8 cellular contexts compared by ENCODE assay signal in the genomic region with DNA sequence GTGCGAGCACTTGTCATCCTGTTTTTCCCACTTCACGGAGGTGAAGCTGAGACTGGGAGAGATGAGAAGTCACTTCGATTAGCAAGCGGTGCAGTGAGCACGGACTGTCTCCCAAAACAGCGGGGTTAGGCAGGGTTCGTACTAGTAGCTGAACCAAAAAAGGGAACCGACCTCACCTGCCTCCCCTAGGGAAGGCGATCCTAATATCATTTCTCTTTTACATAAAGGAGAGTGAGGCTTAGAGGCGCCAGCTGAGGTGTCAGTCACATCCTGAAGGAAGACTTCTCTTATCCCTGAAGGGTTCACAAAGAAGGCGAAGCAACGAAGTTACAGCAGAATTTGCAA. TPM values are rescaled to one million over a fixed set of nuclear protein-coding genes. Genes with fewer than 3 reads are reported as not detected.
A peak's percentile ranks its signal among the peaks of the same experiment; 100 is the strongest.
DNase-seq lines count a peak whose midpoint lies in the region; ATAC-seq and TF ChIP-seq lines count a peak whose summit lies in the region.

No MANE protein-coding gene starts in this region.

- TF ChIP-seq CTCF in left ventricle myocardium inferior (IDR thresholded peaks at IDR 0.05; ENCODE audit: borderline replicate concordance) (no peak), Loucy (conservative IDR thresholded peaks at IDR 0.05; ENCODE audit: low read length) (no peak), endodermal cell (conservative IDR thresholded peaks at IDR 0.05) (no peak), prostate gland (IDR thresholded peaks at IDR 0.05) (no peak), omental fat pad (IDR thresholded peaks at IDR 0.05) (no peak)

- peak overlapping the region; percentile 72 for H3K4me2 ChIP-seq in Loucy (ENCODE audit: low read depth, low read length, poor library complexity, severe bottlenecking)

- 20 to 25% methylated on average over 8 to 12 of the region's 12 CpGs for WGBS in endodermal cell (ENCODE audit: insufficient coverage in 1 of 2, insufficient read length in 1 of 2), 2 experiments
- 43% methylated on average over 12 of the region's 12 CpGs for WGBS in prostate gland

- peaks cover 15% of the 10 kb centered on the region for H4K20me1 ChIP-seq in Loucy (ENCODE audit: insufficient read depth, low read length, poor library complexity, severe bottlenecking)

- peak overlapping the region; percentile 94 for H3K4me3 Mint-ChIP-seq in endodermal cell

- peaks cover 45% of the 10 kb centered on the region for H3K27me3 Mint-ChIP-seq in endodermal cell (ENCODE audit: insufficient read depth)

- H3K4me1 ChIP-seq in left ventricle myocardium inferior (peaks cover 61% of the 10 kb centered on the region), Loucy (ENCODE audit: insufficient read depth, low read length, poor library complexity, severe bottlenecking) (peaks cover 12% of the 10 kb centered on the region), endodermal cell (ENCODE audit: control insufficient read depth, insufficient read depth, low read length) (peaks cover 2% of the 10 kb centered on the region), prostate gland (replicated peaks) (peaks cover 4% of the 10 kb centered on the region)

- peak overlapping the region; percentile 97 for H3K4me3 ChIP-seq in left ventricle myocardium inferior
- peak overlapping the region; percentile 81 for H3K4me3 ChIP-seq in Loucy (ENCODE audit: low read length, poor library complexity, severe bottlenecking)
- peak overlapping the region; percentile 97 for H3K4me3 ChIP-seq in endodermal cell (ENCODE audit: low read length)
- peak overlapping the region; percentile 74 to 98 for H3K4me3 ChIP-seq in prostate gland

- peaks cover 33% of the 10 kb centered on the region for H3K79me2 ChIP-seq in Loucy (ENCODE audit: insufficient read depth, low read length)

- H3K27ac Mint-ChIP-seq in endodermal cell = peak overlapping the region; percentile 96

- intact Hi-C loops in left ventricle myocardium inferior (cut with micrococcal nuclease) (no loop called here), Right ventricle myocardium superior (cut with DNase I) (no loop called here), prostate gland (cut with DNase I) (no loop called here)

- peaks cover 7% of the 10 kb centered on the region for H3K4me1 Mint-ChIP-seq in endodermal cell

- H3K9ac ChIP-seq in Loucy (ENCODE audit: low read depth, low read length, poor library complexity, severe bottlenecking) = no peak overlapping the region
- peak overlapping the region; percentile 93 for H3K9ac ChIP-seq in endodermal cell (ENCODE audit: extremely low read depth, low read length, poor library complexity, severe bottlenecking)

- DNase-seq in left ventricle myocardium inferior = no peak
- DNase-seq in Right ventricle myocardium superior = no peak
- no peak for DNase-seq in endodermal cell
- no peak for DNase-seq in prostate gland (ENCODE audit: low spot score)
- DNase-seq in AG08396 (ENCODE audit: low spot score) = no peak
- DNase-seq in omental fat pad (ENCODE audit: low spot score) = no peak
- DNase-seq in Ammon's horn (ENCODE audit: low spot score) = no peak

- peaks cover 24% of the 10 kb centered on the region for H3K36me3 Mint-ChIP-seq in endodermal cell (ENCODE audit: low read depth)

- peak overlapping the region; percentile 85 for H3K27ac ChIP-seq in left ventricle myocardium inferior (replicated peaks)
- H3K27ac ChIP-seq in endodermal cell (ENCODE audit: low read depth, low read length) = no peak overlapping the region
- H3K27ac ChIP-seq in prostate gland = peak overlapping the region in 1 of 2 donors; percentile 81

- H3K27me3 ChIP-seq in left ventricle myocardium inferior (ENCODE audit: low read depth) (no peaks in the 10 kb centered on the region), Loucy (ENCODE audit: insufficient read depth, low read length, poor library complexity, severe bottlenecking) (no peaks in the 10 kb centered on the region), endodermal cell (ENCODE audit: control insufficient read depth, insufficient read depth, low read length, poor library complexity, severe bottlenecking) (peaks cover 43% of the 10 kb centered on the region), prostate gland (replicated peaks; ENCODE audit: insufficient read depth) (no peaks in the 10 kb centered on the region)

- no peak for TF ChIP-seq POLR2A in prostate gland (IDR thresholded peaks at IDR 0.05)

- H3K36me3 ChIP-seq in left ventricle myocardium inferior = peaks cover 26% of the 10 kb centered on the region
- no peaks in the 10 kb centered on the region for H3K36me3 ChIP-seq in Loucy (ENCODE audit: insufficient read depth, low read length)
- peaks cover 23% of the 10 kb centered on the region for H3K36me3 ChIP-seq in endodermal cell (ENCODE audit: control insufficient read depth, insufficient read depth, low read length)
- H3K36me3 ChIP-seq in prostate gland = no peaks in the 10 kb centered on the region

- H3K9me3 ChIP-seq in left ventricle myocardium inferior (replicated peaks) (no peaks in the 10 kb centered on the region), Loucy (ENCODE audit: insufficient read depth, low read depth, low read length) (no peaks in the 10 kb centered on the region), endodermal cell (ENCODE audit: control insufficient read depth, low read length) (no peaks in the 10 kb centered on the region), prostate gland (no peaks in the 10 kb centered on the region)

- ATAC-seq in Right ventricle myocardium superior (ENCODE audit: poor library complexity) (no peak), omental fat pad (ENCODE audit: low FRiP score) (no peak)

- H3K9me2 ChIP-seq in Loucy (replicated peaks; ENCODE audit: low read depth, low read length) = no peaks in the 10 kb centered on the region

- H3F3A ChIP-seq in Loucy (ENCODE audit: low read depth) = no peaks in the 10 kb centered on the region

- H2AFZ ChIP-seq in Loucy (ENCODE audit: low read length) = peak overlapping the region; percentile 57; the same call in 1 of the 2 replicates

- no peaks in the 10 kb centered on the region for H3K9me3 Mint-ChIP-seq in endodermal cell

RNA-seq across cellular contexts. Expression of gene KIAA1191, which starts 0.5 kb away (rescaled TPM):
- total RNA-seq in left ventricle myocardium inferior (91.6 TPM), Right ventricle myocardium superior (70.8 TPM), endodermal cell (100 to 1,000 TPM; 135 to 172 TPM), prostate gland (100 to 1,000 TPM; 107 to 119 TPM), omental fat pad (100 to 1,000 TPM in 1 of 4 donors, 10 to 100 TPM in 3; 77.0 to 103 (median 85.6) TPM)
- 137 TPM for polyA plus RNA-seq in endodermal cell (2013, experiment 1 of 2)
- 140 TPM for polyA plus RNA-seq in endodermal cell (2013, experiment 2 of 2)

RNA-seq across cellular contexts. Expression of gene ARL10, which starts 3.2 kb away (rescaled TPM):
- total RNA-seq in left ventricle myocardium inferior (6.0 TPM), Right ventricle myocardium superior (5.5 TPM), endodermal cell (10 to 100 TPM; 10.2 to 11.4 TPM), prostate gland (1 to 10 TPM; 2.4 to 8.2 TPM), omental fat pad (10 to 100 TPM in 1 of 4 donors, 1 to 10 TPM in 3; 4.2 to 12.1 (median 6.7) TPM)
- polyA plus RNA-seq in endodermal cell (2013, experiment 1 of 2) = 12.2 TPM
- 12.5 TPM for polyA plus RNA-seq in endodermal cell (2013, experiment 2 of 2)

RNA-seq across cellular contexts. Expression of gene NOP16, which starts 26.3 kb away (rescaled TPM):
- total RNA-seq in left ventricle myocardium inferior (19.1 TPM), Right ventricle myocardium superior (18.7 TPM), endodermal cell (10 to 100 TPM; 18.6 to 31.3 TPM), prostate gland (10 to 100 TPM; 10.8 to 11.6 TPM), omental fat pad (10 to 100 TPM in 3 of 4 donors, 1 to 10 TPM in 1; 6.1 to 84.7 (median 24.3) TPM)
- 19.3 TPM for polyA plus RNA-seq in endodermal cell (2013, experiment 1 of 2)
- 19.2 TPM for polyA plus RNA-seq in endodermal cell (2013, experiment 2 of 2)

RNA-seq across cellular contexts. Expression of gene HIGD2A, which starts 26.5 kb away (rescaled TPM):
- total RNA-seq in left ventricle myocardium inferior = 217 TPM
- total RNA-seq in Right ventricle myocardium superior = 210 TPM
- total RNA-seq in endodermal cell = 100 to 1,000 TPM; 101 to 102 TPM
- 139 TPM for polyA plus RNA-seq in endodermal cell (2013, experiment 1 of 2)
- polyA plus RNA-seq in endodermal cell (2013, experiment 2 of 2) = 127 TPM
- 100 to 1,000 TPM; 172 to 203 TPM for total RNA-seq in prostate gland
- total RNA-seq in omental fat pad = 100 to 1,000 TPM; 105 to 134 (median 116) TPM

RNA-seq across cellular contexts. Expression of gene CLTB, which starts 54.3 kb away (rescaled TPM):
- 216 TPM for total RNA-seq in left ventricle myocardium inferior
- 209 TPM for total RNA-seq in Right ventricle myocardium superior
- 10 to 100 TPM; 40.9 to 49.7 TPM for total RNA-seq in endodermal cell
- polyA plus RNA-seq in endodermal cell (2013, experiment 1 of 2) = 32.9 TPM
- 36.2 TPM for polyA plus RNA-seq in endodermal cell (2013, experiment 2 of 2)
- 100 to 1,000 TPM; 105 to 125 TPM for total RNA-seq in prostate gland
- 100 to 1,000 TPM; 119 to 171 (median 128) TPM for total RNA-seq in omental fat pad
